1 cellular context compared by ENCODE assay signal in the genomic region with DNA sequence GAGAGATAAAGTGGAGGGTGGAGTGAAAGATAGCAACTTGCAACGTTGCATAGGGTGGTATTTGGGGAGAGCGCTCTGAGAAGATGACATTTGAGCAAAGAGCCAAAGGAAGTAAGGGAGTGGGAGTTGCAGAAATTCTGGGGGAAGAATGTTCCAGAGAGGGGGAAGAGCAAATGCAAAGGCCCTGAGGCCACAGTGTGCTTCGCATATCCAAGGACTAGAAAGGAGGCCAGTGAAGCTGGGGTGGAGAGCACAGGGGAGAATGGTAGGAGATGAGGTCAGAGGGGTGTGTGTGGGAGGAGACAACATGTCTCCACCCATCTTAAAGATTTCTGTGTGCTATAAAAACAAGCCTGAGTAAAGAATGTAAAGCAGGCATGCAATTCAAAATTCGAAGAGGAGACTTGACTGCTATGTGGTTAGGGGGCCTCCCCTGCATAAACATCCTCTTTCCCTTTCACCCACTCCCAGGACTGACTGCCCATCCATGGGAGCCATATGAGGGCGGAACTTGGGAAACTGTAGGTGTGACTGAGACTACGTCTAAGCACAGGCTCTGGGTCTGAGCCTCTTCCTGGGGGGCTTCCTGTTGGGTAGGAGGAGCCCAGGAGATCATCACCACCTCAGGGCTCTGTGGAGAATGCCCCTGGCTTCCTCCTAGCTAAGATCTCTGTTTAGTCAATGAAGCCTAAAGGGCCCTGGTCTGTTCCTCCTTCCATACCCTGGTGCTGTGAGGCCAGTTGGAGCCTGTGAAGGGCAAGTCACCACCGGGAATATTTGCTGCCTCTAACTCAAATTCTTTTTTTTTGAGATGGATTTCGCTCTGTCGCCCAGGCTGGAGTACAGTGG.
TF ChIP-seq lines count a peak whose summit lies in the region.

No MANE protein-coding gene starts in this region.

TF ChIP-seq in HepG2, 621 proteins besides CTCF, POLR2A, EP300 and RAD21 (continued from another document):
- TF ChIP-seq, protein P1, sequence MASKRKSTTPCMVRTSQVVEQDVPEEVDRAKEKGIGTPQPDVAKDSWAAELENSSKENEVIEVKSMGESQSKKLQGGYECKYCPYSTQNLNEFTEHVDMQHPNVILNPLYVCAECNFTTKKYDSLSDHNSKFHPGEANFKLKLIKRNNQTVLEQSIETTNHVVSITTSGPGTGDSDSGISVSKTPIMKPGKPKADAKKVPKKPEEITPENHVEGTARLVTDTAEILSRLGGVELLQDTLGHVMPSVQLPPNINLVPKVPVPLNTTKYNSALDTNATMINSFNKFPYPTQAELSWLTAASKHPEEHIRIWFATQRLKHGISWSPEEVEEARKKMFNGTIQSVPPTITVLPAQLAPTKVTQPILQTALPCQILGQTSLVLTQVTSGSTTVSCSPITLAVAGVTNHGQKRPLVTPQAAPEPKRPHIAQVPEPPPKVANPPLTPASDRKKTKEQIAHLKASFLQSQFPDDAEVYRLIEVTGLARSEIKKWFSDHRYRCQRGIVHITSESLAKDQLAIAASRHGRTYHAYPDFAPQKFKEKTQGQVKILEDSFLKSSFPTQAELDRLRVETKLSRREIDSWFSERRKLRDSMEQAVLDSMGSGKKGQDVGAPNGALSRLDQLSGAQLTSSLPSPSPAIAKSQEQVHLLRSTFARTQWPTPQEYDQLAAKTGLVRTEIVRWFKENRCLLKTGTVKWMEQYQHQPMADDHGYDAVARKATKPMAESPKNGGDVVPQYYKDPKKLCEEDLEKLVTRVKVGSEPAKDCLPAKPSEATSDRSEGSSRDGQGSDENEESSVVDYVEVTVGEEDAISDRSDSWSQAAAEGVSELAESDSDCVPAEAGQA (IDR thresholded peaks at IDR 0.05; ENCODE audit: low read depth) = no peak
- TF ChIP-seq, protein P1 (CRISPR knock-in tag; IDR thresholded peaks at IDR 0.05; ENCODE audit: borderline replicate concordance) = no peak
- no peak for TF ChIP-seq ELF1 (CRISPR knock-in tag; IDR thresholded peaks at IDR 0.05)
- TF ChIP-seq ZNF589 (CRISPR knock-in tag; conservative IDR thresholded peaks at IDR 0.05) = no peak
- TF ChIP-seq HOXA3 (CRISPR knock-in tag; IDR thresholded peaks at IDR 0.05) = 0 out of 2 replicates have a peak, but pooled peaks have one; percentile 17
- TF ChIP-seq MAZ (IDR thresholded peaks at IDR 0.05; ENCODE audit: borderline replicate concordance, low read depth, low read length) = no peak
- 0 out of 2 replicates have a peak, but pooled peaks have one; percentile 17 for TF ChIP-seq MAZ (CRISPR knock-in tag; IDR thresholded peaks at IDR 0.05; ENCODE audit: low read depth)
- TF ChIP-seq JARID2 (CRISPR knock-in tag; IDR thresholded peaks at IDR 0.05; ENCODE audit: insufficient replicate concordance) = no peak
- TF ChIP-seq KDM1A (CRISPR knock-in tag; IDR thresholded peaks at IDR 0.05) = 0 out of 2 replicates have a peak, but pooled peaks have one; percentile 43
- TF ChIP-seq, protein P2, sequence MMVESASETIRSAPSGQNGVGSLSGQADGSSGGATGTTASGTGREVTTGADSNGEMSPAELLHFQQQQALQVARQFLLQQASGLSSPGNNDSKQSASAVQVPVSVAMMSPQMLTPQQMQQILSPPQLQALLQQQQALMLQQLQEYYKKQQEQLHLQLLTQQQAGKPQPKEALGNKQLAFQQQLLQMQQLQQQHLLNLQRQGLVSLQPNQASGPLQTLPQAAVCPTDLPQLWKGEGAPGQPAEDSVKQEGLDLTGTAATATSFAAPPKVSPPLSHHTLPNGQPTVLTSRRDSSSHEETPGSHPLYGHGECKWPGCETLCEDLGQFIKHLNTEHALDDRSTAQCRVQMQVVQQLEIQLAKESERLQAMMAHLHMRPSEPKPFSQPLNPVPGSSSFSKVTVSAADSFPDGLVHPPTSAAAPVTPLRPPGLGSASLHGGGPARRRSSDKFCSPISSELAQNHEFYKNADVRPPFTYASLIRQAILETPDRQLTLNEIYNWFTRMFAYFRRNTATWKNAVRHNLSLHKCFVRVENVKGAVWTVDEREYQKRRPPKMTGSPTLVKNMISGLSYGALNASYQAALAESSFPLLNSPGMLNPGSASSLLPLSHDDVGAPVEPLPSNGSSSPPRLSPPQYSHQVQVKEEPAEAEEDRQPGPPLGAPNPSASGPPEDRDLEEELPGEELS (CRISPR knock-in tag; IDR thresholded peaks at IDR 0.05) = no peak; the same call in 1 of the 2 replicates
